In the genomic region with DNA sequence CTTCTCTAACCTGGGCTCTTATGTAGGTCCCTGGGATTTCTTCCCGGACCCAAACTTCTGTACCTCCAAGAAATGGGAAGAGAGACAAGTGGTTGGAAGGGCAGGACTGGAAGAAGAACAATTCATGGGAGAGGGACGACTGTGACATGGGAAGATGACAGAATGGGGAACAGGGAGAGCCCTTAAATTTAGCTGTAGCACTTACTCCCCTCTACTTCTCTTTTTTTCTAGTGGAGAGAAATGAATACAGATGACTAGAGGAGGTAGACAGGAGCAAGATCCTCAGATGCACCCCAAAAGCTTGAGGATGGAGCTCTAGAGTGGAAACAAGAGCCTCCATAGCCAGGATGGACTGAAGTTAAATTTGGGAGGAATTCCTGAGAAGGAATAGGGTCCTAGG, we compare ENCODE assay signal across 8 cellular contexts. TPM values are rescaled to one million over a fixed set of nuclear protein-coding genes. Genes with fewer than 3 reads are reported as not detected.
DNase-seq lines count a peak whose midpoint lies in the region; ATAC-seq and TF ChIP-seq lines count a peak whose summit lies in the region.

No MANE protein-coding gene starts in this region.

- H3K4me1 ChIP-seq in esophagus squamous epithelium = peaks cover 21 to 77% (median 54%) of the 10 kb centered on the region in 3 donors

- no peak for TF ChIP-seq CTCF in esophagus squamous epithelium (IDR thresholded peaks at IDR 0.05)

- no peak for TF ChIP-seq POLR2A in esophagus squamous epithelium (IDR thresholded peaks at IDR 0.05)

- H3K36me3 Mint-ChIP-seq in activated T-cell treated with anti-CD3 and anti-CD28 coated beads, Interleukin-2, amount 50 U/mL, for 24 hours (ENCODE audit: low read depth) = peaks cover 66% of the 10 kb centered on the region

- peaks cover 65% of the 10 kb centered on the region for H3K4me1 Mint-ChIP-seq in activated T-cell treated with anti-CD3 and anti-CD28 coated beads, Interleukin-2, amount 50 U/mL, for 24 hours (ENCODE audit: low read depth)

- no peaks in the 10 kb centered on the region for H3K27me3 Mint-ChIP-seq in activated T-cell treated with anti-CD3 and anti-CD28 coated beads, Interleukin-2, amount 50 U/mL, for 24 hours

- H3K4me3 ChIP-seq in esophagus squamous epithelium = peak overlapping the region in 3 of 4 donors; percentile 80 to 98 (median 94)

- H3K9me3 Mint-ChIP-seq in activated T-cell treated with anti-CD3 and anti-CD28 coated beads, Interleukin-2, amount 50 U/mL, for 24 hours = no peaks in the 10 kb centered on the region

- DNase-seq in activated T-cell treated with anti-CD3 and anti-CD28 coated beads, Interleukin-2, amount 50 U/mL, for 24 hours = no peak
- no peak for DNase-seq in activated T-cell treated with anti-CD3 and anti-CD28 coated beads for 4 hours
- DNase-seq in SIG-M5 (lab: John Stamatoyannopoulos, UW) = peak; percentile 18
- no peak for DNase-seq in esophagus squamous epithelium (lab: John Stamatoyannopoulos, UW)
- no peak for DNase-seq in substantia nigra (lab: John Stamatoyannopoulos, UW)
- DNase-seq in AG20443 (ENCODE audit: low spot score) = no peak

- peak overlapping the region; percentile 20 to 99 (median 36) for H3K27ac ChIP-seq in esophagus squamous epithelium
- peak overlapping the region; percentile 98 for H3K27ac ChIP-seq in substantia nigra (ENCODE audit: low read depth, low read length, poor library complexity, severe bottlenecking)

- no peaks in the 10 kb centered on the region for H3K27me3 ChIP-seq in esophagus squamous epithelium

- intact Hi-C loops in esophagus squamous epithelium (cut with DNase I) = no loop called here

- peak overlapping the region; percentile 92 for H3K27ac Mint-ChIP-seq in activated T-cell treated with anti-CD3 and anti-CD28 coated beads, Interleukin-2, amount 50 U/mL, for 24 hours

- 72% methylated on average over 2 of the region's 2 CpGs for WGBS in esophagus squamous epithelium, 2 donors

- peak overlapping the region; percentile 88 for H3K4me3 Mint-ChIP-seq in activated T-cell treated with anti-CD3 and anti-CD28 coated beads, Interleukin-2, amount 50 U/mL, for 24 hours

- ATAC-seq in GM21390 (IDR thresholded peaks at IDR 0.05; ENCODE audit: unreplicated experiment) (no peak), HG03108 (IDR thresholded peaks at IDR 0.05; ENCODE audit: unreplicated experiment) (no peak)

- peaks cover 0 to 10% (median 0%) of the 10 kb centered on the region in 3 donors for H3K36me3 ChIP-seq in esophagus squamous epithelium

- H3K9me3 ChIP-seq in esophagus squamous epithelium = no peaks in the 10 kb centered on the region

RNA-seq across cellular contexts. Expression of a gene that starts 2.3 kb away (rescaled TPM):
- 10 to 100 TPM; 51.6 to 84.5 (median 72.7) TPM for total RNA-seq in esophagus squamous epithelium

RNA-seq across cellular contexts. Expression of a gene that starts 17.0 kb away (rescaled TPM):
- 100 to 1,000 TPM in 1 of 4 donors, 10 to 100 TPM in 3; 50.1 to 112 (median 63.3) TPM for total RNA-seq in esophagus squamous epithelium

RNA-seq across cellular contexts. Expression of a gene that starts 30.1 kb away (rescaled TPM):
- total RNA-seq in esophagus squamous epithelium = 10 to 100 TPM; 10.8 to 30.8 (median 27.5) TPM

RNA-seq across cellular contexts. Expression of a gene that starts 41.1 kb away (rescaled TPM):
- 100 to 1,000 TPM in 1 of 4 donors, 10 to 100 TPM in 3; 54.2 to 110 (median 79.2) TPM for total RNA-seq in esophagus squamous epithelium
